In genomic region chr1:47996060-47996405, GRCh38 we compare ENCODE assay signal across 10 cellular contexts. TPM values are rescaled to one million over a fixed set of nuclear protein-coding genes. Genes with fewer than 3 reads are reported as not detected.
DNase-seq lines count a peak whose midpoint lies in the region; ATAC-seq and TF ChIP-seq lines count a peak whose summit lies in the region.
"Had no signal": no experiment of that assay in that cellular context is flagged by ENCODE, and none has a peak within 500 bp of the region (broad histone marks: within the 10 kb centered on the region; RNA-seq: fewer than 3 reads in every experiment).

No MANE protein-coding gene starts in this region.

- H3K27ac ChIP-seq in right atrium auricular region, result peak overlapping the region; percentile 90 to 97
- H3K27ac ChIP-seq in aorta (ENCODE audit: low read depth in 1 of 2, low read length in 2 of 2), result no peak overlapping the region

- H3K9me3 Mint-ChIP-seq in effector memory CD8-positive, alpha-beta T cell, result no peaks in the 10 kb centered on the region
- H3K9me3 Mint-ChIP-seq in naive B cell, result peaks cover 0 to 2% (median 0%) of the 10 kb centered on the region in 7 donors

- H3K4me3 ChIP-seq in right atrium auricular region (peak overlapping the region; percentile 71 to 82), aorta (ENCODE audit: low read length in 2 of 2) (peak overlapping the region; percentile 80 to 92)

- intact Hi-C loops in Right ventricle myocardium inferior (cut with DNase I) (loop anchor here (5.0 kb wide), 2 partner anchors 54 to 259 kb away; no protein-coding TSS in a partner anchor), aorta (cut with DNase I) (loop anchor here in 1 of 2 donors (5.0 kb wide), 3 partner anchors 206 to 259 kb away; no protein-coding TSS in a partner anchor)

- H3K4me3 Mint-ChIP-seq in effector memory CD8-positive, alpha-beta T cell, result peak overlapping the region; percentile 42 to 64
- H3K4me3 Mint-ChIP-seq in naive B cell, result peak overlapping the region; percentile 50 to 87 (median 78)

- no peak overlapping the region for H3K27ac Mint-ChIP-seq in effector memory CD8-positive, alpha-beta T cell
- H3K27ac Mint-ChIP-seq in naive B cell, result peak overlapping the region in 1 of 6 donors; percentile 86

- H3K9me3 ChIP-seq in right atrium auricular region (no peaks in the 10 kb centered on the region), aorta (ENCODE audit: control insufficient read depth, low read length) (no peaks in the 10 kb centered on the region)
- H3K9me3 ChIP-seq: thyroid gland had no signal

- no peak for ATAC-seq in Right ventricle myocardium inferior
- no peak for ATAC-seq in effector memory CD8-positive, alpha-beta T cell (replicated peaks)
- no peak for ATAC-seq in naive B cell (ENCODE audit: low read depth in 2 of 2)
- ATAC-seq in aorta (ENCODE audit: low FRiP score), result no peak

- no peak for TF ChIP-seq CTCF in right atrium auricular region (IDR thresholded peaks at IDR 0.05)

- no peaks in the 10 kb centered on the region for H3K27me3 ChIP-seq in right atrium auricular region
- no peaks in the 10 kb centered on the region for H3K27me3 ChIP-seq in aorta (ENCODE audit: control insufficient read depth in 1 of 2, insufficient read depth in 2 of 2, low read length in 1 of 2)
- H3K27me3 ChIP-seq: thyroid gland had no signal

- peaks cover 70 to 83% of the 10 kb centered on the region in 2 donors for H3K27me3 Mint-ChIP-seq in effector memory CD8-positive, alpha-beta T cell
- peaks cover 55 to 70% (median 64%) of the 10 kb centered on the region in 3 donors for H3K27me3 Mint-ChIP-seq in naive B cell

- DNase-seq in right atrium auricular region (ENCODE audit: low spot score) (no peak), Right ventricle myocardium inferior (ENCODE audit: missing footprints) (no peak), naive B cell (no peak), aorta (no peak), HPDE6-E6E7 (ENCODE audit: extremely low spot score) (no peak), NCI-H2196 treated with DMSO at 0.1 percent for 48 hours (lab: John Stamatoyannopoulos, UW; ENCODE audit: unreplicated experiment) (no peak)
- no peak for DNase-seq in effector memory CD8-positive, alpha-beta T cell
- DNase-seq in activated CD4-positive, alpha-beta T cell treated with anti-CD3 and anti-CD28 coated beads, Interleukin-2, amount 50 U/mL, for 48 hours, result no peak

- 30 to 32% methylated on average over 7 of the region's 7 CpGs for WGBS in aorta, 2 donors

- peaks cover 7% of the 10 kb centered on the region in 2 donors for H3K4me1 Mint-ChIP-seq in effector memory CD8-positive, alpha-beta T cell (ENCODE audit: low read depth in 2 of 2)
- peaks cover 8 to 14% (median 11%) of the 10 kb centered on the region in 3 donors for H3K4me1 Mint-ChIP-seq in naive B cell

- H3K4me1 ChIP-seq in right atrium auricular region, result peaks cover 0 to 50% of the 10 kb centered on the region in 2 donors
- peaks cover 0 to 2% of the 10 kb centered on the region in 2 donors for H3K4me1 ChIP-seq in aorta (ENCODE audit: control insufficient read depth in 1 of 2, insufficient read depth in 2 of 2, low read length in 2 of 2)

- no peaks in the 10 kb centered on the region for H3K36me3 ChIP-seq in right atrium auricular region
- H3K36me3 ChIP-seq in aorta (ENCODE audit: control insufficient read depth in 1 of 2, insufficient read depth in 2 of 2, low read length in 1 of 2), result peaks cover 0 to 2% of the 10 kb centered on the region in 2 donors
- H3K36me3 ChIP-seq: thyroid gland had no signal

- no peaks in the 10 kb centered on the region for H3K36me3 Mint-ChIP-seq in effector memory CD8-positive, alpha-beta T cell (ENCODE audit: insufficient read depth)
- peaks cover 0 to 10% of the 10 kb centered on the region in 2 donors for H3K36me3 Mint-ChIP-seq in naive B cell

RNA-seq across cellular contexts. Expression of gene TRABD2B, which starts 1.2 kb away (rescaled TPM):
- total RNA-seq in right atrium auricular region (1 to 10 TPM; 3.1 to 8.1 TPM), Right ventricle myocardium inferior (0.57 TPM), aorta (10 to 100 TPM; 10.6 to 13.3 TPM)
- polyA plus RNA-seq in naive B cell (ENCODE audit: low read depth in 6 of 6) (not detected), aorta (1 to 10 TPM; 6.0 to 6.5 TPM)
- polyA plus RNA-seq: fibroblast of lung had no signal

Comparison
In these comparisons a context has a peak if more than half of its experiments do, and no peak if none do; other contexts are left out.
1. H3K27ac ChIP-seq: peak in right atrium auricular region (2 of 2); none in aorta (0 of 2).